Comparison of ENCODE assay signal across 22 cellular contexts in genomic region chr4:136156947-136157346, GRCh38.
A peak's percentile ranks its signal among the peaks of the same experiment; 100 is the strongest.
DNase-seq lines count a peak whose midpoint lies in the region; ATAC-seq, FAIRE-seq and TF ChIP-seq lines count a peak whose summit lies in the region.
"Had no signal": no experiment of that assay in that cellular context is flagged by ENCODE, and none has a peak within 500 bp of the region (broad histone marks: within the 10 kb centered on the region; RNA-seq: fewer than 3 reads in every experiment).

No MANE protein-coding gene starts in this region.

- H3K4me3 Mint-ChIP-seq in central memory CD8-positive, alpha-beta T cell, result no peak overlapping the region
- H3K4me3 Mint-ChIP-seq: CD4-positive, CD25-positive, alpha-beta regulatory T cell; CD8-positive, alpha-beta memory T cell had no signal

- WGBS in A549 (ENCODE audit: missing lambda C conversion rate), result 10% methylated on average over 1 of the region's 1 CpG

- TF ChIP-seq EP300 in A549 (IDR thresholded peaks at IDR 0.05), result no peak

- H3K27ac Mint-ChIP-seq in central memory CD8-positive, alpha-beta T cell (ENCODE audit: low read depth), result no peak overlapping the region
- H3K27ac Mint-ChIP-seq: CD4-positive, CD25-positive, alpha-beta regulatory T cell; CD8-positive, alpha-beta memory T cell had no signal

- H4K20me1 ChIP-seq in OCI-LY3 (ENCODE audit: insufficient read depth, low read length), result no peaks in the 10 kb centered on the region
- H4K20me1 ChIP-seq in osteoblast (ENCODE audit: insufficient read depth, low read length), result no peaks in the 10 kb centered on the region

- H3K36me3 Mint-ChIP-seq in central memory CD8-positive, alpha-beta T cell (ENCODE audit: insufficient read depth), result no peaks in the 10 kb centered on the region
- H3K36me3 Mint-ChIP-seq: CD4-positive, CD25-positive, alpha-beta regulatory T cell; CD8-positive, alpha-beta memory T cell had no signal

- H3K36me3 ChIP-seq in H7 (replicated peaks; ENCODE audit: control insufficient read depth, insufficient read depth, low read length) (no peaks in the 10 kb centered on the region), OCI-LY3 (replicated peaks; ENCODE audit: low read depth, low read length) (no peaks in the 10 kb centered on the region), osteoblast (ENCODE audit: insufficient read depth, low read length) (no peaks in the 10 kb centered on the region)
- H3K36me3 ChIP-seq: BE2C had no signal

- FAIRE-seq in A549 (lab: Jason Lieb, UNC), result no peak
- FAIRE-seq: G401.6, H54, HTR-8/SVneo, K562 had no signal

- in situ Hi-C loops in ACHN (cut with HindIII; ENCODE audit: low pct_ligation_motif_present, low pct_unique_long_range_greater_than_20kb, low sequenced_read_pairs), result no loop called here

- H3K27me3 Mint-ChIP-seq in central memory CD8-positive, alpha-beta T cell, result no peaks in the 10 kb centered on the region
- H3K27me3 Mint-ChIP-seq: CD4-positive, CD25-positive, alpha-beta regulatory T cell; CD8-positive, alpha-beta memory T cell had no signal

- H3K27me3 ChIP-seq in H7 (ENCODE audit: control insufficient read depth, insufficient read depth, low read length) (no peaks in the 10 kb centered on the region), OCI-LY3 (ENCODE audit: low read depth, low read length) (no peaks in the 10 kb centered on the region), osteoblast (ENCODE audit: insufficient read depth, low read length) (no peaks in the 10 kb centered on the region)
- H3K27me3 ChIP-seq: BE2C had no signal

- DNase-seq in A549 (ENCODE audit: low read depth in 1 of 2, low spot score in 1 of 2) (no peak), H7 (peak; percentile 10), osteoblast (ENCODE audit: insufficient read length, low spot score, missing footprints) (no peak), ACHN (no peak)
- no peak for DNase-seq in central memory CD8-positive, alpha-beta T cell (ENCODE audit: low spot score in 2 of 2)
- DNase-seq in stimulated activated naive CD8-positive, alpha-beta T cell treated with anti-CD3 and anti-CD28 coated beads, Interleukin-15, Interleukin-2, amounts not matched to agents 100 U/mL and 50 U/mL, for 24 hours, result no peak
- DNase-seq: 8988T; BE2C; C1 segment of cervical spinal cord; CD4-positive, CD25-positive, alpha-beta regulatory T cell; CD8-positive, alpha-beta memory T cell; COR-L47; DMS 273 treated with DMSO at 0.1 percent for 48 hours; DMS53; GM23248; IMR-90 had no signal

- H2AFZ ChIP-seq in OCI-LY3 (ENCODE audit: low read depth, low read length) (no peak overlapping the region), osteoblast (ENCODE audit: low read length) (no peak overlapping the region)
- H2AFZ ChIP-seq: GM23248 had no signal

- H3K4me2 ChIP-seq in A549 (0 out of 3 replicates have a peak overlapping the region, but pooled peaks have one; percentile 1), OCI-LY3 (ENCODE audit: low read length) (peak overlapping the region; percentile 2; the same call in 1 of the 2 replicates), osteoblast (ENCODE audit: insufficient read depth, low read length) (no peak overlapping the region)

- H3K4me1 ChIP-seq in A549 (no peaks in the 10 kb centered on the region), OCI-LY3 (ENCODE audit: low read length) (peaks cover 9% of the 10 kb centered on the region), osteoblast (ENCODE audit: insufficient read depth, low read length) (no peaks in the 10 kb centered on the region)
- H3K4me1 ChIP-seq: BE2C had no signal

- CTCF ChIA-PET in A549 (lab: Yijun Ruan, JAX), result interaction anchor here (0.8 kb wide), 1 partner anchor 33 kb away, joined by 4 read pairs; no protein-coding TSS in a partner anchor

- no peak overlapping the region for H3K9ac ChIP-seq in OCI-LY3 (ENCODE audit: low read length)
- H3K9ac ChIP-seq: GM23248 had no signal

- no peak for TF ChIP-seq RAD21 in A549 (conservative IDR thresholded peaks at IDR 0.05 in 1 of 2, IDR thresholded peaks at IDR 0.05 in 1 of 2)

- no peak overlapping the region for H3K4me3 ChIP-seq in A549
- no peak overlapping the region for H3K4me3 ChIP-seq in H7 (ENCODE audit: insufficient read depth, low read depth, low read length)
- H3K4me3 ChIP-seq in OCI-LY3 (ENCODE audit: low read length), result no peak overlapping the region
- H3K4me3 ChIP-seq in osteoblast (ENCODE audit: insufficient read depth, low read length), result no peak overlapping the region
- H3K4me3 ChIP-seq: GM23248, K562 had no signal

- no peaks in the 10 kb centered on the region for H3K79me2 ChIP-seq in OCI-LY3 (ENCODE audit: low read length)
- no peaks in the 10 kb centered on the region for H3K79me2 ChIP-seq in osteoblast (ENCODE audit: insufficient read depth, low read length)

- H3K4me1 Mint-ChIP-seq in central memory CD8-positive, alpha-beta T cell, result no peaks in the 10 kb centered on the region
- H3K4me1 Mint-ChIP-seq: CD4-positive, CD25-positive, alpha-beta regulatory T cell; CD8-positive, alpha-beta memory T cell had no signal

- H3K9me3 Mint-ChIP-seq in central memory CD8-positive, alpha-beta T cell, result no peaks in the 10 kb centered on the region

- POLR2A ChIA-PET in A549 (lab: Yijun Ruan, JAX), result no interaction called here

- no peak for TF ChIP-seq POLR2A in A549 (IDR thresholded peaks at IDR 0.05; ENCODE audit: low read length)

- no peak overlapping the region for H3K27ac ChIP-seq in A549
- no peak overlapping the region for H3K27ac ChIP-seq in OCI-LY3 (ENCODE audit: low read length)
- H3K27ac ChIP-seq in osteoblast (ENCODE audit: low read depth, low read length), result no peak overlapping the region
- H3K27ac ChIP-seq: GM23248 had no signal

- TF ChIP-seq CTCF in A549 (IDR thresholded peaks at IDR 0.05) (no peak), OCI-LY3 (IDR thresholded peaks at IDR 0.05; ENCODE audit: low read depth, low read length) (no peak), osteoblast (IDR thresholded peaks at IDR 0.05; ENCODE audit: extremely low read depth, low read depth, low read length) (no peak)

- ATAC-seq in A549 (no peak), GM21390 (IDR thresholded peaks at IDR 0.05; ENCODE audit: unreplicated experiment) (no peak)
- ATAC-seq in central memory CD8-positive, alpha-beta T cell (replicated peaks; ENCODE audit: extremely low read depth, poor library complexity, severe bottlenecking), result peak; percentile 24
- ATAC-seq in stimulated activated naive CD8-positive, alpha-beta T cell treated with anti-CD3 and anti-CD28 coated beads, Interleukin-15, Interleukin-2, amounts not matched to agents 100 U/mL and 50 U/mL, for 24 hours, result no peak
- ATAC-seq: K562 had no signal

- H3K9me3 ChIP-seq in A549 (no peaks in the 10 kb centered on the region), OCI-LY3 (ENCODE audit: insufficient read depth, low read length) (no peaks in the 10 kb centered on the region), osteoblast (ENCODE audit: low read depth, low read length) (peaks cover 3% of the 10 kb centered on the region)
- H3K9me3 ChIP-seq: BE2C had no signal

TF ChIP-seq in A549, 52 proteins besides CTCF, POLR2A, EP300 and RAD21:
- TF ChIP-seq JUNB (IDR thresholded peaks at IDR 0.05) (no peak), HEYL (CRISPR knock-in tag; IDR thresholded peaks at IDR 0.05) (no peak), MYC (IDR thresholded peaks at IDR 0.05; ENCODE audit: borderline replicate concordance, low read length) (no peak), FOXS1 (CRISPR knock-in tag; IDR thresholded peaks at IDR 0.05) (no peak), HDAC2 (IDR thresholded peaks at IDR 0.05) (no peak), CBX8 (IDR thresholded peaks at IDR 0.05) (no peak), TP53 (CRISPR knock-in tag; IDR thresholded peaks at IDR 0.05) (no peak), GATA3 (IDR thresholded peaks at IDR 0.05; ENCODE audit: borderline replicate concordance) (no peak), KDM5A (IDR thresholded peaks at IDR 0.05) (no peak), PBX3 (IDR thresholded peaks at IDR 0.05) (no peak)
TF ChIP-seq in A549: peak in this region for 0.
